Comparison of ENCODE assay signal across 8 cellular contexts in the genomic region with DNA sequence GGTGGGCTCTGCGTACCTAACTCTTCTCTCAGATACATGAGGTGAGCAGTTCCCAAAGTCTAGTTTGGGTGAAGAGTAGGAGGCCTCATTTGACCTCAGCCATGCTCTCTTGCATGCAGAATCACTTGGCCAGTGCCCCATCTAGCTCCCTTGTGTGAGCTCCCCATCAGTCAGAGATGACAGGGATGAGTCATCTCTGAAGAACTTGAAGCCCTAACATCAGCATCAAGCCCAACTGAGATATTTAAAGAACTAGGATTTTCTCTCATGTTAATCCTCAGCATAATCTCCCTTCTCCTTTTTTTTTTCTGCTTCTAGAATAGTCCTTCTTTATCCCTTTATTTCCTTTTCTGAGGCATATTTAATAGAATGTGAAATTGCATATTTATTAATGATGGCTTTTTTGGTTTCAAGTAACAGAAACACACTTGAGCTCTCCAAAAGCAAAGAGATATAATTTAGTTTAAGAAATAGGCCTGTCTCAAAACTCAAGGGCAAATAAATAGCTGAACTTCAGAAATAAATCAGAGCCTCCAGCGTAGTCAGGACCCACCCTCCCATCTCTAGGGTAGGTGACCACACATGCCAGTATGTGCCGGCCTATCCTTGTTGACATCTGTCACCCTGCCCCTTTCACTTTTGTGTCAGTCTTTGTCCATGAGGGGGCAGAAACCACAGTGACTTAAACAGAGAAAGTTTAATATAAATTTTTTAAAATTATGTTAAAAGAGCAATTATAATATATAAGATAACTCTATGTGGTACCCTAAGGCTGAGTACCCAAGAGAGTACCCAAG.
DNase-seq lines count a peak whose midpoint lies in the region; ATAC-seq, FAIRE-seq and TF ChIP-seq lines count a peak whose summit lies in the region.

No MANE protein-coding gene starts in this region.

- no peaks in the 10 kb centered on the region for H3K27me3 Mint-ChIP-seq in stimulated activated naive B cell treated with anti-CD40 and anti-IgM and Interleukin-4, amounts not matched to agents 10 μg/mL and 1 μg/mL and 100 μg/mL, for 72 hours
- no peaks in the 10 kb centered on the region for H3K27me3 Mint-ChIP-seq in activated T-cell treated with anti-CD3 and anti-CD28 coated beads, Interleukin-2, amount 50 U/mL, for 4 hours (ENCODE audit: low read depth)

- H3K4me3 ChIP-seq in K562 (no peak overlapping the region), spleen (no peak overlapping the region)

- H3K9ac ChIP-seq in K562 (ENCODE audit: insufficient read depth in 1 of 2, low read depth in 2 of 2, low read length in 2 of 2): no peak overlapping the region

- H3K9me1 ChIP-seq in K562 (ENCODE audit: control insufficient read depth, insufficient read depth, low read length): no peaks in the 10 kb centered on the region

- TF ChIP-seq RAD21 in K562 (CRISPR knock-in tag; conservative IDR thresholded peaks at IDR 0.05 in 1 of 2, IDR thresholded peaks at IDR 0.05 in 1 of 2): no peak

- H2AFZ ChIP-seq in K562 (ENCODE audit: low read depth, low read length): no peak overlapping the region

- H3K79me2 ChIP-seq in K562 (ENCODE audit: control insufficient read depth, insufficient read depth, low read length): no peaks in the 10 kb centered on the region

- TF ChIP-seq CTCF in K562 (IDR thresholded peaks at IDR 0.05 in 2 of 3, conservative IDR thresholded peaks at IDR 0.05 in 1 of 3; ENCODE audit: insufficient read depth in 2 of 3, low read depth in 1 of 3, low read length in 3 of 3) (no peak), spleen (IDR thresholded peaks at IDR 0.05 in 8 of 11, conservative IDR thresholded peaks at IDR 0.05 in 3 of 11) (no peak)

- no peaks in the 10 kb centered on the region for H3K36me3 Mint-ChIP-seq in stimulated activated naive B cell treated with anti-CD40 and anti-IgM and Interleukin-4, amounts not matched to agents 10 μg/mL and 1 μg/mL and 100 μg/mL, for 72 hours
- no peaks in the 10 kb centered on the region for H3K36me3 Mint-ChIP-seq in activated T-cell treated with anti-CD3 and anti-CD28 coated beads, Interleukin-2, amount 50 U/mL, for 4 hours (ENCODE audit: insufficient read depth)

- H3K27ac ChIP-seq in K562 (ENCODE audit: extremely low read depth, low read depth, low read length): no peak overlapping the region
- peak overlapping the region in 2 of 8 donors; percentile 1 to 25 for H3K27ac ChIP-seq in spleen

- no peak overlapping the region for H3K4me2 ChIP-seq in K562 (ENCODE audit: insufficient read depth, low read length)

- POLR2A ChIA-PET in K562 (lab: Yijun Ruan, JAX): interaction anchor here (0.7 kb wide), 1 partner anchor 1186 kb away, joined by 3 read pairs; no protein-coding TSS in a partner anchor

- peak; percentile 73 for ATAC-seq in GM19438 (IDR thresholded peaks at IDR 0.05; ENCODE audit: low read depth, unreplicated experiment)
- ATAC-seq in HG03439 (IDR thresholded peaks at IDR 0.05; ENCODE audit: unreplicated experiment): peak; percentile 79
- peak; percentile 75 for ATAC-seq in K562
- peak; percentile 88 to 94 for ATAC-seq in stimulated activated naive B cell treated with anti-CD40 and anti-IgM and Interleukin-4, amounts not matched to agents 10 μg/mL and 1 μg/mL and 100 μg/mL, for 72 hours (replicated peaks)
- ATAC-seq in activated T-cell treated with anti-CD3 and anti-CD28 coated beads, Interleukin-2, amount 50 U/mL, for 4 hours: no peak

- H3K4me1 ChIP-seq in K562 (replicated peaks in 1 of 2; ENCODE audit: control insufficient read depth in 2 of 2, insufficient read depth in 2 of 2, low read length in 2 of 2) (no peaks in the 10 kb centered on the region), spleen (peaks cover 0 to 67% (median 20%) of the 10 kb centered on the region in 6 donors)

- 9% methylated on average over 3 of the region's 3 CpGs for WGBS in K562 (ENCODE audit: insufficient coverage, low coverage, missing lambda C conversion rate)
- WGBS in spleen, 5 donors: 49 to 74% (median 70%) methylated on average over 3 of the region's 3 CpGs

- BruUV-seq in K562 (replicated peaks; lab: Mats Ljungman, UMichigan): no TSS peak

- no peaks in the 10 kb centered on the region for H4K20me1 ChIP-seq in K562 (replicated peaks; ENCODE audit: control insufficient read depth, insufficient read depth, low read length)

- intact Hi-C loops in K562 (cut with micrococcal nuclease): no loop called here
- intact Hi-C loops in spleen (cut with DNase I; ENCODE audit: low total_unique reads): loop anchor here (5.0 kb wide), 1 partner anchor 458 kb away; no protein-coding TSS in a partner anchor

- H3K27ac Mint-ChIP-seq in stimulated activated naive B cell treated with anti-CD40 and anti-IgM and Interleukin-4, amounts not matched to agents 10 μg/mL and 1 μg/mL and 100 μg/mL, for 72 hours: no peak overlapping the region

- no peak overlapping the region for H3K4me3 Mint-ChIP-seq in stimulated activated naive B cell treated with anti-CD40 and anti-IgM and Interleukin-4, amounts not matched to agents 10 μg/mL and 1 μg/mL and 100 μg/mL, for 72 hours
- no peak overlapping the region for H3K4me3 Mint-ChIP-seq in activated T-cell treated with anti-CD3 and anti-CD28 coated beads, Interleukin-2, amount 50 U/mL, for 4 hours

- CTCF ChIA-PET in K562 (lab: Yijun Ruan, JAX; ENCODE audit: low intra/inter-chr PET ratio): no interaction called here

- no peaks in the 10 kb centered on the region for H3K27me3 ChIP-seq in K562 (ENCODE audit: control insufficient read depth in 2 of 2, insufficient read depth in 2 of 2, low read length in 2 of 2)
- H3K27me3 ChIP-seq in spleen (replicated peaks in 1 of 7): no peaks in the 10 kb centered on the region

- H3K36me3 ChIP-seq in K562 (ENCODE audit: control insufficient read depth, insufficient read depth, low read length) (no peaks in the 10 kb centered on the region), spleen (no peaks in the 10 kb centered on the region)

- DNase-seq in AG08396 (ENCODE audit: low spot score) (peak; percentile 71), K562 (ENCODE audit: extremely low read depth in 1 of 4, low spot score in 3 of 4) (peak in 2 of 4 experiments; percentile 24 to 27), spleen (no peak), NCI-H526 (lab: John Stamatoyannopoulos, UW) (no peak)
- no peak for DNase-seq in stimulated activated naive B cell treated with anti-CD40 and anti-IgM and Interleukin-4, amounts not matched to agents 10 μg/mL and 1 μg/mL and 100 μg/mL, for 72 hours
- no peak for DNase-seq in activated T-cell treated with anti-CD3 and anti-CD28 coated beads, Interleukin-2, amount 50 U/mL, for 4 hours

- no peak for TF ChIP-seq EP300 in K562 (IDR thresholded peaks at IDR 0.05; ENCODE audit: low read length)

- no peaks in the 10 kb centered on the region for H3K9me3 Mint-ChIP-seq in stimulated activated naive B cell treated with anti-CD40 and anti-IgM and Interleukin-4, amounts not matched to agents 10 μg/mL and 1 μg/mL and 100 μg/mL, for 72 hours
- H3K9me3 Mint-ChIP-seq in activated T-cell treated with anti-CD3 and anti-CD28 coated beads, Interleukin-2, amount 50 U/mL, for 4 hours: no peaks in the 10 kb centered on the region

- H3K4me1 Mint-ChIP-seq in stimulated activated naive B cell treated with anti-CD40 and anti-IgM and Interleukin-4, amounts not matched to agents 10 μg/mL and 1 μg/mL and 100 μg/mL, for 72 hours: peaks cover 5 to 6% of the 10 kb centered on the region in 2 donors
- peaks cover 7% of the 10 kb centered on the region for H3K4me1 Mint-ChIP-seq in activated T-cell treated with anti-CD3 and anti-CD28 coated beads, Interleukin-2, amount 50 U/mL, for 4 hours (ENCODE audit: low read depth)

- TF ChIP-seq POLR2A in K562 (conservative IDR thresholded peaks at IDR 0.05) (no peak), spleen (IDR thresholded peaks at IDR 0.05) (no peak)

- no peak for FAIRE-seq in K562 (lab: Jason Lieb, UNC)

- in situ Hi-C loops in K562 (cut with MboI): no loop called here

- H3K9me3 ChIP-seq in K562 (replicated peaks; ENCODE audit: control insufficient read depth, insufficient read depth, low read depth, low read length) (no peaks in the 10 kb centered on the region), spleen (no peaks in the 10 kb centered on the region)

TF ChIP-seq in K562, 482 proteins besides CTCF, POLR2A, EP300 and RAD21 (continues in another document):
- TF ChIP-seq SMAD2 (IDR thresholded peaks at IDR 0.05; ENCODE audit: low read depth, low read length) (no peak), LARP7 (IDR thresholded peaks at IDR 0.05) (no peak), JUNB (CRISPR knock-in tag; conservative IDR thresholded peaks at IDR 0.05) (peak; percentile 82), CBX3 (IDR thresholded peaks at IDR 0.05; ENCODE audit: borderline replicate concordance in 1 of 2, low read length in 2 of 2) (no peak), SRF (CRISPR knock-in tag; IDR thresholded peaks at IDR 0.05) (no peak), EHMT2 (IDR thresholded peaks at IDR 0.05) (no peak), ZNF140 (CRISPR knock-in tag; IDR thresholded peaks at IDR 0.05) (no peak), TBP (optimal IDR thresholded peaks at IDR 0.05; ENCODE audit: low read depth, low read length) (no peak), PURB (CRISPR knock-in tag; IDR thresholded peaks at IDR 0.05; ENCODE audit: low read depth) (no peak), SMAD1 (IDR thresholded peaks at IDR 0.05; ENCODE audit: low read depth, low read length, partially characterized antibody) (no peak), ZNF766 (CRISPR knock-in tag; conservative IDR thresholded peaks at IDR 0.05) (no peak), CAMTA2 (CRISPR knock-in tag; conservative IDR thresholded peaks at IDR 0.05) (no peak), ARID2 (IDR thresholded peaks at IDR 0.05) (no peak), MEIS2 (IDR thresholded peaks at IDR 0.05; ENCODE audit: partially characterized antibody) (peak; percentile 88), ZKSCAN3 (CRISPR knock-in tag; IDR thresholded peaks at IDR 0.05) (no peak)

Comparison
In these comparisons a context has a peak if more than half of its experiments do, and no peak if none do; other contexts are left out.
1. ATAC-seq: peak in GM19438 (single experiment), HG03439 (single experiment), K562 (single experiment) and stimulated activated naive B cell treated with anti-CD40 and anti-IgM and Interleukin-4, amounts not matched to agents 10 μg/mL and 1 μg/mL and 100 μg/mL, for 72 hours (2 of 2); none in activated T-cell treated with anti-CD3 and anti-CD28 coated beads, Interleukin-2, amount 50 U/mL, for 4 hours (0 of 2).